ENCODE assay signal across 11 cellular contexts in the genomic region with DNA sequence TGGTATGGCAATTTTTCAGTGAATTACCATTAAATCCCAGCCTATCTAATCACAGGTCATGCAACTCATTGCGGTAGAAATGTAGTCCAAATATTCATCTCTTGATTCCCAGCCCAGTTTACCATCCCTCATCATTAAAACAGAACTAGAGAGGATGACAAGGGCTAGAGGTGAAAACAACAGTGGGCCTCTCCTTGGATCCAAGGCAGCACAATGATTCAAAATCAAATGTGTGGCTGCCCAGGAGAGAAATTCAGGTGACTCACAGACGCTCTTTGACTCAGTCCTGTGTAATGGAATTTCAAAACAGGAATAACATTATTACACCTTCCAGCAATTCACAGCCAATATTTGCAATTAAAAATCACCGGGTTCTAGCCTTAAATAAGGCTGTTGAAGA.
DNase-seq lines count a peak whose midpoint lies in the region; ATAC-seq, FAIRE-seq and TF ChIP-seq lines count a peak whose summit lies in the region.
"Had no signal": no experiment of that assay in that cellular context is flagged by ENCODE, and none has a peak within 500 bp of the region (broad histone marks: within the 10 kb centered on the region; RNA-seq: fewer than 3 reads in every experiment).

No MANE protein-coding gene starts in this region.

- TF ChIP-seq CTCF in epithelial cell of esophagus (IDR thresholded peaks at IDR 0.05; ENCODE audit: insufficient read depth, low read depth, low read length, missing control alignments) (no peak), retinal pigment epithelial cell (conservative IDR thresholded peaks at IDR 0.05; ENCODE audit: low read depth, low read length) (no peak)

- FAIRE-seq in RCC 7860 (lab: Jason Lieb, UNC): peak; percentile 85

- intact Hi-C loops in sciatic nerve (cut with DNase I): no loop called here

- DNase-seq in GM03348 (ENCODE audit: low spot score) (peak; percentile 24), RCC 7860 (ENCODE audit: low spot score) (peak; percentile 74), epithelial cell of esophagus (ENCODE audit: low read depth) (peak; percentile 90), retinal pigment epithelial cell (ENCODE audit: low read depth) (peak; percentile 38), NCI-H69 (lab: John Stamatoyannopoulos, UW) (no peak), sciatic nerve (ENCODE audit: low spot score) (no peak), middle frontal gyrus (ENCODE audit: extremely low spot score, low spot score) (no peak)
- DNase-seq: activated naive CD8-positive, alpha-beta T cell treated with anti-CD3 and anti-CD28 coated beads, Interleukin-2, amount 10 ng/mL, durations not matched to agents 7 days and 5 days; CD4-positive, alpha-beta memory T cell; stomach had no signal

- H3K4me3 ChIP-seq in epithelial cell of esophagus (ENCODE audit: low read length) (no peak overlapping the region), retinal pigment epithelial cell (ENCODE audit: low read length) (no peak overlapping the region)
- H3K4me3 ChIP-seq: stomach had no signal

- ATAC-seq in HG03442 (IDR thresholded peaks at IDR 0.05; ENCODE audit: unreplicated experiment) (no peak), sciatic nerve (no peak)

Comparison
In these comparisons a context has a peak if more than half of its experiments do, and no peak if none do; other contexts are left out.
1. DNase-seq: peak in GM03348 (single experiment), RCC 7860 (single experiment), epithelial cell of esophagus (single experiment) and retinal pigment epithelial cell (single experiment); none in NCI-H69 (single experiment), sciatic nerve (single experiment) and middle frontal gyrus (single experiment).